In genomic region chr3:13116426-13116825, GRCh38 we compare ENCODE assay signal across 17 cellular contexts.
"Had no signal": no experiment of that assay in that cellular context is flagged by ENCODE, and none has a peak within 500 bp of the region (broad histone marks: within the 10 kb centered on the region; RNA-seq: fewer than 3 reads in every experiment).

No MANE protein-coding gene starts in this region.

- H3K36me3 ChIP-seq: esophagus squamous epithelium, neutrophil, stomach, thoracic aorta, transverse colon had no signal

- H3K27ac Mint-ChIP-seq: dendritic cell treated with granulocyte-macrophage colony-stimulating factor and Interleukin-4, amounts not matched to agents 40 ng/mL and 50 ng/mL, for 4 days; effector memory CD8-positive, alpha-beta T cell had no signal

- H3K9me3 ChIP-seq: esophagus squamous epithelium, neutrophil, stomach, thoracic aorta, transverse colon had no signal

- H3K4me3 ChIP-seq: esophagus squamous epithelium, hepatocyte, stomach, thoracic aorta, transverse colon had no signal

- H3K36me3 Mint-ChIP-seq: naive thymus-derived CD8-positive, alpha-beta T cell had no signal

- H3K4me2 ChIP-seq: hepatocyte had no signal

- H3K27ac ChIP-seq: esophagus squamous epithelium, hepatocyte, neutrophil, stomach, thoracic aorta, transverse colon had no signal

- H3K4me3 Mint-ChIP-seq: dendritic cell treated with granulocyte-macrophage colony-stimulating factor and Interleukin-4, amounts not matched to agents 40 ng/mL and 50 ng/mL, for 4 days; effector memory CD8-positive, alpha-beta T cell; naive thymus-derived CD8-positive, alpha-beta T cell had no signal

- FAIRE-seq: colon had no signal

- H3K79me2 ChIP-seq: hepatocyte had no signal

- DNase-seq: effector memory CD8-positive, alpha-beta T cell; esophagus squamous epithelium; foreskin fibroblast; mammary epithelial cell; stimulated activated CD4-positive, alpha-beta T cell treated with anti-CD3 and anti-CD28 coated beads, Interleukin-2, amount 100 ng/mL, for 24 hours; stimulated activated CD4-positive, alpha-beta T cell treated with anti-CD3 and anti-CD28 coated beads, Interleukin-4, amount 100 ng/mL, for 4 hours; stimulated activated naive CD4-positive, alpha-beta T cell; stomach; substantia nigra; transverse colon had no signal

- H3K9me3 Mint-ChIP-seq: dendritic cell treated with granulocyte-macrophage colony-stimulating factor and Interleukin-4, amounts not matched to agents 40 ng/mL and 50 ng/mL, for 4 days; effector memory CD8-positive, alpha-beta T cell; naive thymus-derived CD8-positive, alpha-beta T cell had no signal

- H3K27me3 ChIP-seq: transverse colon had no signal

- ATAC-seq: effector memory CD8-positive, alpha-beta T cell; naive thymus-derived CD8-positive, alpha-beta T cell; sciatic nerve had no signal

- H2AFZ ChIP-seq: hepatocyte had no signal
